29 cellular contexts compared by ENCODE assay signal in the genomic region with DNA sequence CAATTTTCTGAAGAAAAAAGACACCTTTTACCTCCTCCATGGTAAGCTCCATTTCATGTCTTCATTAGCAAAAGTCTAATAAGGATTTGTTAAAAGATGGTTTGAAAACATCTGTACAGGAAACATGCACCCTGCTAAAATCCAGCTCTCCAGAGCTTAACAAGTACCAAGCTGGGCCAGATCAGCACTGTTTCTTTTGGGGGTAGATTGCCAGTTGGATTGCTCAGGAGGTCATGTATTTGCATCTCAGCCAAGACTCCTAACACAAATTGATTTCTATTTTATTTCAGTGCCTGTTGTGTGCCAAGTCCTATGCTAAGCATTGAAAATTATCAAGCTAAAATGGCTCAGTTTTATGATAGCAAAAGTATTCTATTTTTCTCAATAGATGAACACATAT.
"Had no signal": no experiment of that assay in that cellular context is flagged by ENCODE, and none has a peak within 500 bp of the region (broad histone marks: within the 10 kb centered on the region; RNA-seq: fewer than 3 reads in every experiment).

No MANE protein-coding gene starts in this region.

- H3K27ac Mint-ChIP-seq: mesothelial cell of epicardium; naive B cell; natural killer cell; nephron progenitor cell; neural progenitor cell; stimulated activated naive B cell treated with anti-CD40 and anti-IgM and Interleukin-4, amounts not matched to agents 10 μg/mL and 1 μg/mL and 100 μg/mL, for 72 hours had no signal

- H3K27me3 Mint-ChIP-seq: naive B cell; stimulated activated naive B cell treated with anti-CD40 and anti-IgM and Interleukin-4, amounts not matched to agents 10 μg/mL and 1 μg/mL and 100 μg/mL, for 72 hours had no signal

- FAIRE-seq: urothelium cell line had no signal

- H3K36me3 Mint-ChIP-seq: naive B cell, natural killer cell had no signal

- H3K9me3 Mint-ChIP-seq: mesothelial cell of epicardium; naive B cell; natural killer cell; neural progenitor cell; stimulated activated naive B cell treated with anti-CD40 and anti-IgM and Interleukin-4, amounts not matched to agents 10 μg/mL and 1 μg/mL and 100 μg/mL, for 72 hours had no signal

- H3K4me1 ChIP-seq: lower lobe of right lung, neural progenitor cell, parathyroid adenoma, testis, thyroid gland, transverse colon, upper lobe of right lung had no signal

- H3K27me3 ChIP-seq: neural progenitor cell, neutrophil, right atrium auricular region, stomach, testis, thyroid gland, transverse colon, upper lobe of right lung had no signal

- ATAC-seq: left ventricle myocardium superior; lower lobe of right lung; natural killer cell; sciatic nerve; stimulated activated naive B cell treated with anti-CD40 and anti-IgM and Interleukin-4, amounts not matched to agents 10 μg/mL and 1 μg/mL and 100 μg/mL, for 72 hours; stimulated activated naive CD8-positive, alpha-beta T cell treated with anti-CD3 and anti-CD28 coated beads, Interleukin-15, Interleukin-2, amounts not matched to agents 100 U/mL and 50 U/mL, for 24 hours; upper lobe of right lung had no signal

- H2AFZ ChIP-seq: neural progenitor cell, parathyroid adenoma had no signal

- H3K9me3 ChIP-seq: lower lobe of right lung, neutrophil, right atrium auricular region, stomach, testis, thyroid gland, transverse colon, upper lobe of right lung had no signal

- H3K4me2 ChIP-seq: neural progenitor cell had no signal

- H3K4me3 ChIP-seq: lower lobe of right lung, neural progenitor cell, right atrium auricular region, skin epidermis, stomach, testis, thyroid gland, transverse colon, upper lobe of right lung had no signal

- H3K36me3 ChIP-seq: lower lobe of right lung, neural progenitor cell, neutrophil, right atrium auricular region, stomach, thyroid gland, transverse colon, upper lobe of right lung had no signal

- H3K27ac ChIP-seq: lower lobe of right lung, neural progenitor cell, neutrophil, parathyroid adenoma, right atrium auricular region, skin epidermis, stomach, testis, thyroid gland, transverse colon, upper lobe of right lung had no signal

- DNase-seq: hypothalamus; islet precursor cell; left ventricle myocardium superior; lower lobe of right lung; mammary epithelial cell; mesenchymal stem cell; naive B cell; natural killer cell; nephron progenitor cell; occipital lobe; stimulated activated CD4-positive, alpha-beta T cell treated with anti-CD3 and anti-CD28 coated beads, Interleukin-12 subunit alpha, Interleukin-12 subunit beta, amount 100 ng/mL, for 4 hours; stimulated activated CD4-positive, alpha-beta T cell treated with anti-CD3 and anti-CD28 coated beads, Interleukin-15, amount 100 ng/mL, for 24 hours; stimulated activated CD4-positive, alpha-beta T cell treated with anti-CD3 and anti-CD28 coated beads, Interleukin-2, amount 100 ng/mL, for 24 hours; stimulated activated CD4-positive, alpha-beta T cell treated with anti-CD3 and anti-CD28 coated beads, Interleukin-4, amount 100 ng/mL, for 1 hour; stimulated activated naive B cell treated with anti-CD40 and anti-IgM and Interleukin-4, amounts not matched to agents 10 μg/mL and 1 μg/mL and 100 μg/mL, for 72 hours; stimulated activated naive CD8-positive, alpha-beta T cell treated with anti-CD3 and anti-CD28 coated beads, Interleukin-15, Interleukin-2, amounts not matched to agents 100 U/mL and 50 U/mL, for 24 hours; stomach; testis; thyroid gland; transverse colon; upper lobe of right lung had no signal

- H3K9ac ChIP-seq: neural progenitor cell, parathyroid adenoma had no signal

- H3K4me3 Mint-ChIP-seq: mesothelial cell of epicardium; natural killer cell; nephron progenitor cell; neural progenitor cell; stimulated activated naive B cell treated with anti-CD40 and anti-IgM and Interleukin-4, amounts not matched to agents 10 μg/mL and 1 μg/mL and 100 μg/mL, for 72 hours had no signal

- H3K4me1 Mint-ChIP-seq: mesothelial cell of epicardium; naive B cell; neural progenitor cell; stimulated activated naive B cell treated with anti-CD40 and anti-IgM and Interleukin-4, amounts not matched to agents 10 μg/mL and 1 μg/mL and 100 μg/mL, for 72 hours had no signal
